Comparison of ENCODE assay signal across 8 cellular contexts in genomic region chr1:241356519-241357365, GRCh38. TPM values are rescaled to one million over a fixed set of nuclear protein-coding genes. Genes with fewer than 3 reads are reported as not detected.
DNase-seq lines count a peak whose midpoint lies in the region; ATAC-seq, FAIRE-seq and TF ChIP-seq lines count a peak whose summit lies in the region.

Gene RGS7, minus strand, starts transcription at chr1:241357205.

- H4K20me1 ChIP-seq in K562 (replicated peaks; ENCODE audit: control insufficient read depth, insufficient read depth, low read length) = no peaks in the 10 kb centered on the region

- H3K27ac ChIP-seq in K562 (ENCODE audit: extremely low read depth, low read depth, low read length) = no peak within 1 kb of the TSS

- no peaks in the 10 kb centered on the region for H3K79me2 ChIP-seq in K562 (ENCODE audit: control insufficient read depth, insufficient read depth, low read length)

- BruUV-seq in K562 (replicated peaks; lab: Mats Ljungman, UMichigan) = no TSS peak

- FAIRE-seq in K562 (lab: Jason Lieb, UNC) = no peak

- no peak for TF ChIP-seq RAD21 in K562 (CRISPR knock-in tag; conservative IDR thresholded peaks at IDR 0.05 in 1 of 2, IDR thresholded peaks at IDR 0.05 in 1 of 2)

- TF ChIP-seq EP300 in K562 (IDR thresholded peaks at IDR 0.05; ENCODE audit: low read length) = no peak

- DNase-seq in AG04449 (ENCODE audit: low read depth, low spot score) (no peak), NCI-H460 (ENCODE audit: extremely low read depth, low read depth) (peak; percentile 39), K562 (ENCODE audit: extremely low read depth in 1 of 4, low spot score in 3 of 4) (no peak), retinal pigment epithelial cell (ENCODE audit: low read depth) (no peak), Kasumi-1 (lab: John Stamatoyannopoulos, UW) (no peak)

- TF ChIP-seq POLR2A in K562 (conservative IDR thresholded peaks at IDR 0.05) = no peak

- H2AFZ ChIP-seq in K562 (ENCODE audit: low read depth, low read length) = no peak within 1 kb of the TSS

- H3K4me1 ChIP-seq in K562 (replicated peaks in 1 of 2; ENCODE audit: control insufficient read depth in 2 of 2, insufficient read depth in 2 of 2, low read length in 2 of 2) = peaks cover 0 to 6% of the 10 kb centered on the region in 2 experiments; a peak in 1 of 5 replicates

- no peak for TF ChIP-seq CTCF in AG04449 (IDR thresholded peaks at IDR 0.05; ENCODE audit: insufficient read depth, low read length, missing control alignments)
- no peak for TF ChIP-seq CTCF in K562 (IDR thresholded peaks at IDR 0.05 in 2 of 3, conservative IDR thresholded peaks at IDR 0.05 in 1 of 3; ENCODE audit: insufficient read depth in 2 of 3, low read depth in 1 of 3, low read length in 3 of 3)
- TF ChIP-seq CTCF in retinal pigment epithelial cell (conservative IDR thresholded peaks at IDR 0.05; ENCODE audit: low read depth, low read length) = no peak

- CTCF ChIA-PET in AG04449 (lab: Yijun Ruan, JAX) (no interaction called here), K562 (lab: Yijun Ruan, JAX; ENCODE audit: low intra/inter-chr PET ratio) (no interaction called here)

- H3K9me3 ChIP-seq in K562 (replicated peaks; ENCODE audit: control insufficient read depth, insufficient read depth, low read depth, low read length) = no peaks in the 10 kb centered on the region; the same call in 1 of the 2 replicates

- H3K9ac ChIP-seq in K562 (ENCODE audit: insufficient read depth in 1 of 2, low read depth in 2 of 2, low read length in 2 of 2) = no peak within 1 kb of the TSS

- peak within 1 kb of the TSS; percentile 59 for H3K4me3 ChIP-seq in AG04449 (ENCODE audit: low read depth, low read length)
- no peak within 1 kb of the TSS for H3K4me3 ChIP-seq in K562
- peak within 1 kb of the TSS; percentile 53 for H3K4me3 ChIP-seq in iPS-11a (ENCODE audit: low read depth, low read length)
- H3K4me3 ChIP-seq in retinal pigment epithelial cell (ENCODE audit: low read length) = peak within 1 kb of the TSS; percentile 62

- ATAC-seq in GM18861 (IDR thresholded peaks at IDR 0.05; ENCODE audit: unreplicated experiment) (peak; percentile 64), HG03039 (IDR thresholded peaks at IDR 0.05; ENCODE audit: unreplicated experiment) (peak; percentile 65), K562 (no peak)

- 23% methylated on average over 17 of the region's 105 CpGs for WGBS in K562 (ENCODE audit: insufficient coverage, low coverage, missing lambda C conversion rate)

- H3K9me1 ChIP-seq in K562 (ENCODE audit: control insufficient read depth, insufficient read depth, low read length) = no peaks in the 10 kb centered on the region

- intact Hi-C loops in K562 (cut with micrococcal nuclease) = no loop called here

- in situ Hi-C loops in K562 (cut with MboI) = no loop called here

- POLR2A ChIA-PET in AG04449 (lab: Yijun Ruan, JAX) = no interaction called here
- POLR2A ChIA-PET in K562 (lab: Yijun Ruan, JAX) = no interaction called here

- no peak within 1 kb of the TSS for H3K4me2 ChIP-seq in K562 (ENCODE audit: insufficient read depth, low read length)

- H3K27me3 ChIP-seq in K562 (ENCODE audit: control insufficient read depth in 2 of 2, insufficient read depth in 2 of 2, low read length in 2 of 2) = no peaks in the 10 kb centered on the region

- no peaks in the 10 kb centered on the region for H3K36me3 ChIP-seq in K562 (ENCODE audit: control insufficient read depth, insufficient read depth, low read length)

TF ChIP-seq in K562, 482 proteins besides CTCF, POLR2A, EP300 and RAD21:
- TF ChIP-seq MCM2 (IDR thresholded peaks at IDR 0.05; ENCODE audit: low read depth) (no peak), ZBTB33 (CRISPR knock-in tag; IDR thresholded peaks at IDR 0.05) (0 out of 2 replicates have a peak, but pooled peaks have one; percentile 14)

RNA-seq across cellular contexts. Expression of gene RGS7, which starts in this region (rescaled TPM):
- total RNA-seq in NCI-H460 (2014; rRNA removed; shearing (Covaris generic)) = 0.10 TPM in 1 of 2 replicates, not detected in the other
- 0.22 TPM in 1 of 2 replicates, not detected in the other for polyA plus RNA-seq in NCI-H460 (2014; cell fraction: nucleus; rRNA removed)
- total RNA-seq in K562 (2011; cell fraction: chromatin; rRNA removed; ENCODE audit: low replicate concordance) = not detected in 2 replicates
- not detected in 2 replicates for total RNA-seq in K562 (2011; cell fraction: nucleolus; rRNA removed)
- total RNA-seq in K562 (2011; cell fraction: nucleoplasm; rRNA removed) = not detected in 2 replicates
- not detected in 2 replicates for total RNA-seq in K562 (2014; rRNA removed)
- not detected in 2 replicates for total RNA-seq in K562 (2014; rRNA removed; fragmentation: Illumina TruSeq; extraction: Trizol)
- total RNA-seq in K562 (2015; rRNA removed; fragmentation: Illumina TruSeq; extraction: Trizol) = not detected in 2 replicates
- total RNA-seq in K562 (2021) = not detected in 2 replicates
- polyA plus RNA-seq in K562 (2011; rRNA removed) = not detected in 2 replicates
- polyA plus RNA-seq in K562 (2011; cell fraction: cytosol; rRNA removed) = not detected in 2 replicates
- not detected in 2 replicates for polyA plus RNA-seq in K562 (2011; cell fraction: nucleus; rRNA removed)
- polyA plus RNA-seq in K562 (2012) = not detected in 2 replicates
- not detected in 2 replicates for polyA plus RNA-seq in K562 (2014; fragmentation: Illumina TruSeq; extraction: Trizol)
- not detected for polyA plus RNA-seq in K562 (2014; fragmentation: Nextera tagmentation; extraction: Ambion mirVana)
- polyA plus RNA-seq in K562 (2014; rRNA removed) = not detected in 2 replicates
- not detected in 2 replicates for polyA minus RNA-seq in K562 (2011; rRNA and poly(A)+ RNA removed)
- polyA minus RNA-seq in K562 (2011; cell fraction: cytosol; rRNA and poly(A)+ RNA removed) = not detected in 2 replicates
- polyA minus RNA-seq in K562 (2011; cell fraction: nucleus; rRNA and poly(A)+ RNA removed) = not detected in 2 replicates

Comparison
In these comparisons a context has a peak if more than half of its experiments do, and no peak if none do; other contexts are left out.
1. Peak in DNase-seq in NCI-H460; RNA of the gene not detected or under 1 TPM.